ENCODE assay signal across 8 cellular contexts in genomic region chr9:70257512-70257911, GRCh38. TPM values are rescaled to one million over a fixed set of nuclear protein-coding genes. Genes with fewer than 3 reads are reported as not detected.
DNase-seq lines count a peak whose midpoint lies in the region; ATAC-seq lines count a peak whose summit lies in the region.

No MANE protein-coding gene starts in this region.

- DNase-seq in NCI-H1105 treated with DMSO at 0.1 percent for 48 hours (lab: John Stamatoyannopoulos, UW) (peak; percentile 4), NCI-H1105 (lab: John Stamatoyannopoulos, UW) (no peak), NCI-H2196 treated with DMSO at 0.1 percent for 48 hours (lab: John Stamatoyannopoulos, UW; ENCODE audit: unreplicated experiment) (no peak)
- no peak for DNase-seq in activated CD4-positive, alpha-beta memory T cell treated with anti-CD3 and anti-CD28 coated beads, Interleukin-2, amount 10 ng/mL, durations not matched to agents 7 days and 5 days
- DNase-seq in stimulated activated effector memory CD8-positive, alpha-beta T cell treated with anti-CD3 and anti-CD28 coated beads, Interleukin-12 subunit alpha, Interleukin-12 subunit beta, amount 100 ng/mL, for 72 hours (ENCODE audit: low spot score in 2 of 2): no peak

- H3K4me3 Mint-ChIP-seq in activated CD4-positive, alpha-beta memory T cell treated with anti-CD3 and anti-CD28 coated beads, Interleukin-2, amount 10 ng/mL, durations not matched to agents 7 days and 5 days: peak overlapping the region; percentile 82
- peak overlapping the region; percentile 80 for H3K4me3 Mint-ChIP-seq in stimulated activated effector memory CD8-positive, alpha-beta T cell treated with anti-CD3 and anti-CD28 coated beads, Interleukin-12 subunit alpha, Interleukin-12 subunit beta, amount 100 ng/mL, for 72 hours

- no peaks in the 10 kb centered on the region for H3K27me3 Mint-ChIP-seq in activated CD4-positive, alpha-beta memory T cell treated with anti-CD3 and anti-CD28 coated beads, Interleukin-2, amount 10 ng/mL, durations not matched to agents 7 days and 5 days

- H3K9me3 ChIP-seq in iPS-15b (ENCODE audit: control insufficient read depth, insufficient read depth, low read length): no peaks in the 10 kb centered on the region

- H3K9me3 Mint-ChIP-seq in activated CD4-positive, alpha-beta memory T cell treated with anti-CD3 and anti-CD28 coated beads, Interleukin-2, amount 10 ng/mL, durations not matched to agents 7 days and 5 days: no peaks in the 10 kb centered on the region
- H3K9me3 Mint-ChIP-seq in stimulated activated effector memory CD8-positive, alpha-beta T cell treated with anti-CD3 and anti-CD28 coated beads, Interleukin-12 subunit alpha, Interleukin-12 subunit beta, amount 100 ng/mL, for 72 hours: no peaks in the 10 kb centered on the region

- H3K27ac Mint-ChIP-seq in activated CD4-positive, alpha-beta memory T cell treated with anti-CD3 and anti-CD28 coated beads, Interleukin-2, amount 10 ng/mL, durations not matched to agents 7 days and 5 days: peak overlapping the region; percentile 8
- peak overlapping the region; percentile 92 for H3K27ac Mint-ChIP-seq in stimulated activated effector memory CD8-positive, alpha-beta T cell treated with anti-CD3 and anti-CD28 coated beads, Interleukin-12 subunit alpha, Interleukin-12 subunit beta, amount 100 ng/mL, for 72 hours

- peak overlapping the region; percentile 95 for H3K4me3 ChIP-seq in iPS-15b (ENCODE audit: low read depth, low read length)

- no peaks in the 10 kb centered on the region for H3K27me3 ChIP-seq in iPS-15b (ENCODE audit: control insufficient read depth, insufficient read depth, low read length)

- CTCF ChIA-PET in activated CD4-positive, alpha-beta memory T cell treated with anti-CD3 and anti-CD28 coated beads, Interleukin-2, amount 10 ng/mL, durations not matched to agents 7 days and 5 days (lab: Charles Lee): interaction anchor here (0.9 kb wide), 1 partner anchor 345 kb away, joined by 3 read pairs; no protein-coding TSS in a partner anchor

- POLR2A ChIA-PET in activated CD4-positive, alpha-beta memory T cell treated with anti-CD3 and anti-CD28 coated beads, Interleukin-2, amount 10 ng/mL, durations not matched to agents 7 days and 5 days (lab: Charles Lee): interaction anchor here (1.0 to 4.0 kb wide), 6 partner anchors 10 to 306 kb away, joined by 3 to 35 read pairs (median 6); no protein-coding TSS in a partner anchor

- peaks cover 10% of the 10 kb centered on the region for H3K4me1 ChIP-seq in iPS-15b (ENCODE audit: control insufficient read depth, insufficient read depth, low read length)

- peaks cover 30% of the 10 kb centered on the region for H3K36me3 Mint-ChIP-seq in activated CD4-positive, alpha-beta memory T cell treated with anti-CD3 and anti-CD28 coated beads, Interleukin-2, amount 10 ng/mL, durations not matched to agents 7 days and 5 days (ENCODE audit: low read depth)
- H3K36me3 Mint-ChIP-seq in stimulated activated effector memory CD8-positive, alpha-beta T cell treated with anti-CD3 and anti-CD28 coated beads, Interleukin-12 subunit alpha, Interleukin-12 subunit beta, amount 100 ng/mL, for 72 hours: peaks cover 42% of the 10 kb centered on the region

- no peaks in the 10 kb centered on the region for H3K36me3 ChIP-seq in iPS-15b (ENCODE audit: control insufficient read depth, insufficient read depth, low read length)

- ATAC-seq in stimulated activated effector memory CD8-positive, alpha-beta T cell treated with anti-CD3 and anti-CD28 coated beads, Interleukin-12 subunit alpha, Interleukin-12 subunit beta, amount 100 ng/mL, for 72 hours: no peak
- no peak for ATAC-seq in HG03097 (IDR thresholded peaks at IDR 0.05; ENCODE audit: low FRiP score, unreplicated experiment)
- no peak for ATAC-seq in HG02798 (IDR thresholded peaks at IDR 0.05; ENCODE audit: poor library complexity, unreplicated experiment)

- H3K9ac ChIP-seq in iPS-15b (ENCODE audit: low read depth, low read length): peak overlapping the region; percentile 82

- peaks cover 42% of the 10 kb centered on the region for H3K4me1 Mint-ChIP-seq in activated CD4-positive, alpha-beta memory T cell treated with anti-CD3 and anti-CD28 coated beads, Interleukin-2, amount 10 ng/mL, durations not matched to agents 7 days and 5 days
- H3K4me1 Mint-ChIP-seq in stimulated activated effector memory CD8-positive, alpha-beta T cell treated with anti-CD3 and anti-CD28 coated beads, Interleukin-12 subunit alpha, Interleukin-12 subunit beta, amount 100 ng/mL, for 72 hours: peaks cover 48% of the 10 kb centered on the region

RNA-seq across cellular contexts. Expression of gene SMC5, which starts 1.3 kb away (rescaled TPM):
- total RNA-seq in activated CD4-positive, alpha-beta memory T cell treated with anti-CD3 and anti-CD28 coated beads, Interleukin-2, amount 10 ng/mL, durations not matched to agents 7 days and 5 days: 10 to 100 TPM; 36.2 to 38.8 TPM
